Comparison of ENCODE assay signal across 8 cellular contexts in genomic region chr17:54992797-54993639, GRCh38. TPM values are rescaled to one million over a fixed set of nuclear protein-coding genes. Genes with fewer than 3 reads are reported as not detected.
DNase-seq lines count a peak whose midpoint lies in the region; ATAC-seq, FAIRE-seq and TF ChIP-seq lines count a peak whose summit lies in the region.

No MANE protein-coding gene starts in this region.

- no peak overlapping the region for H3K27ac ChIP-seq in left lung

- H3K36me3 ChIP-seq in bronchial epithelial cell (ENCODE audit: control insufficient read depth, insufficient read depth, low read length): no peaks in the 10 kb centered on the region
- no peaks in the 10 kb centered on the region for H3K36me3 ChIP-seq in left lung

- no peaks in the 10 kb centered on the region for H3K4me1 ChIP-seq in left lung

- no peak for DNase-seq in AG09319 (ENCODE audit: extremely low read depth, low read depth)
- peak; percentile 46 for DNase-seq in GM13976 (ENCODE audit: low spot score)
- DNase-seq in HuH-7 (ENCODE audit: low spot score): peak; percentile 32
- peak; percentile 82 for DNase-seq in NCI-H82 (lab: John Stamatoyannopoulos, UW)
- DNase-seq in bronchial epithelial cell (ENCODE audit: low read depth): peak; percentile 45
- no peak for DNase-seq in left lung
- DNase-seq in activated CD4-positive, alpha-beta T cell treated with anti-CD3 and anti-CD28 coated beads for 48 hours: no peak

- in situ Hi-C loops in GM13976 (cut with MboI; ENCODE audit: low sequenced_read_pairs, unreplicated experiment): loop anchor here (10.0 kb wide), 3 partner anchors 302 to 522 kb away; partner anchors contain the start of gene SMIM36

- intact Hi-C loops in left lung (cut with DNase I): loop anchor here in 1 of 2 donors (10.0 kb wide), 1 partner anchor 352 kb away; no protein-coding TSS in a partner anchor

- ATAC-seq in left lung (peak; percentile 90), HG02588 (IDR thresholded peaks at IDR 0.05; ENCODE audit: unreplicated experiment) (no peak)

- H3K4me3 ChIP-seq in bronchial epithelial cell (ENCODE audit: low read depth, low read length): no peak overlapping the region
- no peak overlapping the region for H3K4me3 ChIP-seq in left lung

- H3K9me3 ChIP-seq in left lung: no peaks in the 10 kb centered on the region

- TF ChIP-seq CTCF in AG09319 (IDR thresholded peaks at IDR 0.05; ENCODE audit: low read depth, low read length) (peak; percentile 54), GM13976 (IDR thresholded peaks at IDR 0.05; ENCODE audit: borderline replicate concordance, control extremely low read depth, extremely low read depth, insufficient read depth, missing control alignments) (peak; percentile 30), bronchial epithelial cell (IDR thresholded peaks at IDR 0.05; ENCODE audit: insufficient read depth, low read length, severe bottlenecking) (peak; percentile 22), left lung (IDR thresholded peaks at IDR 0.05) (peak; percentile 52 to 55)

- H3K27me3 ChIP-seq in bronchial epithelial cell (ENCODE audit: control insufficient read depth, insufficient read depth, low read length) (no peaks in the 10 kb centered on the region), left lung (no peaks in the 10 kb centered on the region)

- FAIRE-seq in bronchial epithelial cell (lab: Jason Lieb, UNC): no peak

RNA-seq across cellular contexts. Expression of gene STXBP4, which starts 24.5 kb away (rescaled TPM):
- total RNA-seq in bronchial epithelial cell: 1.7 and 2.1 TPM in 2 replicates
- 10 to 100 TPM; 15.7 to 22.0 TPM for total RNA-seq in left lung

RNA-seq across cellular contexts. Expression of gene COX11, which starts 24.6 kb away (rescaled TPM):
- total RNA-seq in bronchial epithelial cell (38.7 and 40.2 TPM in 2 replicates), left lung (10 to 100 TPM; 39.0 to 44.3 TPM)

Comparison
In these comparisons a context has a peak if more than half of its experiments do, and no peak if none do; other contexts are left out.
1. DNase-seq: peak in GM13976 (single experiment), HuH-7 (single experiment), NCI-H82 (single experiment) and bronchial epithelial cell (single experiment); none in AG09319 (single experiment), left lung (0 of 2) and activated CD4-positive, alpha-beta T cell treated with anti-CD3 and anti-CD28 coated beads for 48 hours (single experiment).
2. Peak in every context shown above with its lines, with median percentiles within 50 percentile points of each other: CTCF ChIP-seq.